ENCODE assay signal across 8 cellular contexts in the genomic region with DNA sequence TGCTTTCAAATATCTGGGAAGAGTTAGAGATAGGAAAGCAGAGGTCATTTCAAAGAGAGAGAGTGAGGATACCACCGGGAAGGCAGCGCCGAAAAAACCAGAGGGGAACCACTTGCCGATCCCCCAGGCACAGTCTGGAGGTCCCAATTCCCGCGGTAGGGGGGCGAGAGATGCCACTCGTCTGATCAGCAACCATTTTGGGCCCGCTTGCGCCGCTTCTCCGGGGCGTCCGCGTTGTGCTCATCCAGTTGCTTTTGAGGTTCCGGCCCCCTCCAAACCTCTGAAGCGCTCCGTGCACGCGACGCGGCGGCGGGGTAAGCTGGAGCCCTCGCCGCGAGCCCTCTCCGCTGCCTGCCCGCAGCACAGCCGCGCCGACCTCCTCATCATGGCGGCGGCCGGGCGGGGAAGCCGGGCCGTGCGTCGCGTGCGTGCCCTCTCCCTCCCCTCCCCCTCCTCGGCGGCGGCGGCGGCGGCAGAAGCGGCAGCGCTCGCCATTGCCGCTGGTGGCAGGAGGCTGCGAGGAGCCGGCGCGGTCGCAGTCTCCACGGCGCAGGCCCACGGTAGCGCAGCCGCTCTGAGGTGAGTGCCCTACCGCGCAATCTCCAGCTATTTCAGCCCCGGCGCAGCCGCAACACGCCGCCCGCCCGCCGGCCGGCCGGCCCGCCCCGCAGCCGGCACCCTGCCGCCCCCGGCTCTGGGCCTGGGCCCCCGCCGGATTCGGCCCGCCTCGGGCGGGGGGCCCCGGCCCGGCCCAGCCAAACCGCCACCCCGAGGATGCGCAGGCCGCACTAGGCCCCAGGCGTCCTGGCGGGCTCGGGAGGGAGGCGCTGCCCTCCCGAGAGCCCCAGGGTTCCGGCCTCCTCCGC. TPM values are rescaled to one million over a fixed set of nuclear protein-coding genes. Genes with fewer than 3 reads are reported as not detected.
DNase-seq lines count a peak whose midpoint lies in the region; ATAC-seq and TF ChIP-seq lines count a peak whose summit lies in the region.

A gene (plus strand): TSS at position 475 of the 866 bp plus-strand sequence. CDS start 45,632 bp downstream, outside the sequence.

- H3K79me2 ChIP-seq in GM23338 (replicated peaks; ENCODE audit: insufficient read depth) (peaks cover 48% of the 10 kb centered on the region), Loucy (ENCODE audit: insufficient read depth, low read length) (peaks cover 70% of the 10 kb centered on the region)

- H4K8ac ChIP-seq in neuronal stem cell (ENCODE audit: low read depth, low read length): peak within 1 kb of the TSS; percentile 29

- peak within 1 kb of the TSS; percentile 59 for H4K91ac ChIP-seq in neuronal stem cell (ENCODE audit: low read depth, low read length, poor library complexity)

- WGBS in neuronal stem cell (ENCODE audit: extremely low coverage in 2 of 2, insufficient read length in 2 of 2, insufficient replicate concordance in 1 of 2), 2 donors: no CpG with 5 or more reads among the region's 98 CpGs

- H3K4me1 Mint-ChIP-seq in GM23338: peaks cover 36% of the 10 kb centered on the region

- peaks cover 8% of the 10 kb centered on the region for H3K79me1 ChIP-seq in neuronal stem cell (ENCODE audit: low read depth, low read length)

- H3K4me1 ChIP-seq in GM23338 (ENCODE audit: insufficient read depth) (peaks cover 23% of the 10 kb centered on the region), Loucy (ENCODE audit: insufficient read depth, low read length, poor library complexity, severe bottlenecking) (peaks cover 51% of the 10 kb centered on the region), SJCRH30 (peaks cover 14% of the 10 kb centered on the region), neuronal stem cell (ENCODE audit: control insufficient read depth in 2 of 2, insufficient read depth in 1 of 2, low read depth in 1 of 2, low read length in 2 of 2) (peaks cover 2 to 15% of the 10 kb centered on the region in 2 donors), subcutaneous abdominal adipose tissue (ENCODE audit: control insufficient read depth in 5 of 5, insufficient read depth in 5 of 5, low read length in 5 of 5) (peaks cover 3 to 38% (median 28%) of the 10 kb centered on the region in 5 donors)

- TF ChIP-seq CTCF in GM23338 (conservative IDR thresholded peaks at IDR 0.05; ENCODE audit: low read depth in 2 of 2) (0 out of 4 replicates have a peak, but pooled peaks of 1 of the 2 experiments have one; percentile 14), Loucy (conservative IDR thresholded peaks at IDR 0.05; ENCODE audit: low read length) (no peak)

- H3K27ac Mint-ChIP-seq in GM23338: peak within 1 kb of the TSS; percentile 90

- H4K20me1 ChIP-seq in GM23338 (replicated peaks; ENCODE audit: insufficient read depth): peaks cover 49% of the 10 kb centered on the region
- H4K20me1 ChIP-seq in Loucy (ENCODE audit: insufficient read depth, low read length, poor library complexity, severe bottlenecking): peaks cover 36% of the 10 kb centered on the region

- no peaks in the 10 kb centered on the region for H3K9me2 ChIP-seq in GM23338 (ENCODE audit: insufficient read depth)
- H3K9me2 ChIP-seq in Loucy (replicated peaks; ENCODE audit: low read depth, low read length): no peaks in the 10 kb centered on the region

- H3K4me2 ChIP-seq in GM23338 (peak within 1 kb of the TSS; percentile 98), Loucy (ENCODE audit: low read depth, low read length, poor library complexity, severe bottlenecking) (peak within 1 kb of the TSS; percentile 97), neuronal stem cell (ENCODE audit: insufficient read depth, low read length, poor library complexity, severe bottlenecking) (peak within 1 kb of the TSS; percentile 79)

- H3K27me3 Mint-ChIP-seq in GM23338 (ENCODE audit: insufficient read depth, low read depth, poor library complexity): peaks cover 12% of the 10 kb centered on the region

- H2BK120ac ChIP-seq in neuronal stem cell (ENCODE audit: low read depth, low read length): peak within 1 kb of the TSS; percentile 16

- peak within 1 kb of the TSS; percentile 41 for H2AK5ac ChIP-seq in neuronal stem cell (ENCODE audit: low read depth, low read length)

- DNase-seq in ELR (ENCODE audit: low read depth) (peak; percentile 86), GM23338 (ENCODE audit: low spot score) (peak; percentile 87), SJCRH30 (peak; percentile 91 to 94), foreskin melanocyte (peak; percentile 67), neuronal stem cell (ENCODE audit: low spot score) (peak; percentile 86)
- peak; percentile 87 for DNase-seq in activated gamma-delta T cell treated with anti-CD3 and anti-CD28 coated beads, Interleukin-2, amount 50 U/mL, for 16 hours (ENCODE audit: low read depth)

- no peaks in the 10 kb centered on the region for H3F3A ChIP-seq in GM23338 (replicated peaks; ENCODE audit: low read depth)
- 0 out of 2 replicates have a peak, but pooled peaks cover 6% of the 10 kb centered on the region for H3F3A ChIP-seq in Loucy (ENCODE audit: low read depth)

- H3K14ac ChIP-seq in neuronal stem cell (ENCODE audit: low read length): peak within 1 kb of the TSS; percentile 94

- H3K27ac ChIP-seq in GM23338 (ENCODE audit: low read depth) (peak within 1 kb of the TSS; percentile 97), SJCRH30 (peak within 1 kb of the TSS; percentile 90), neuronal stem cell (replicated peaks; ENCODE audit: low read length) (peak within 1 kb of the TSS; percentile 91), subcutaneous abdominal adipose tissue (ENCODE audit: low read depth, low read length) (peak within 1 kb of the TSS; percentile 90)

- H2BK12ac ChIP-seq in neuronal stem cell (ENCODE audit: low read length): no peak within 1 kb of the TSS

- ATAC-seq in GM23338: peak; percentile 77

- H3K4me3 ChIP-seq in GM23338 (peak within 1 kb of the TSS; percentile 84), Loucy (ENCODE audit: low read length, poor library complexity, severe bottlenecking) (peak within 1 kb of the TSS; percentile 89), SJCRH30 (peak within 1 kb of the TSS; percentile 95), neuronal stem cell (ENCODE audit: low read length in 2 of 2) (peak within 1 kb of the TSS; percentile 82 to 95), subcutaneous abdominal adipose tissue (ENCODE audit: low read depth in 1 of 5, low read length in 5 of 5) (peak within 1 kb of the TSS; percentile 95 to 98 (median 95))

- H2BK15ac ChIP-seq in neuronal stem cell (ENCODE audit: low read length): no peak within 1 kb of the TSS

- H3K27me3 ChIP-seq in GM23338 (ENCODE audit: insufficient read depth) (no peaks in the 10 kb centered on the region), Loucy (ENCODE audit: insufficient read depth, low read length, poor library complexity, severe bottlenecking) (no peaks in the 10 kb centered on the region), SJCRH30 (no peaks in the 10 kb centered on the region), neuronal stem cell (ENCODE audit: control insufficient read depth in 3 of 3, insufficient read depth in 3 of 3, low read depth in 1 of 3, low read length in 3 of 3) (no peaks in the 10 kb centered on the region), subcutaneous abdominal adipose tissue (ENCODE audit: control insufficient read depth in 5 of 5, insufficient read depth in 4 of 5, low read length in 5 of 5) (no peaks in the 10 kb centered on the region)

- H3K23ac ChIP-seq in neuronal stem cell (ENCODE audit: low read depth, low read length, poor library complexity): peak within 1 kb of the TSS; percentile 99

- peak within 1 kb of the TSS; percentile 97; the same call in 1 of the 2 replicates for H2AFZ ChIP-seq in GM23338
- peak within 1 kb of the TSS; percentile 97 for H2AFZ ChIP-seq in Loucy (ENCODE audit: low read length)
- peak within 1 kb of the TSS; percentile 98 for H2AFZ ChIP-seq in neuronal stem cell (ENCODE audit: low read length)

- H2BK5ac ChIP-seq in neuronal stem cell (ENCODE audit: low read length): peak within 1 kb of the TSS; percentile 98

- H3K4ac ChIP-seq in neuronal stem cell (ENCODE audit: low read length): peak within 1 kb of the TSS; percentile 54

- H3K9me3 Mint-ChIP-seq in GM23338: no peaks in the 10 kb centered on the region; the same call in 2 of the 3 replicates

- peak within 1 kb of the TSS; percentile 99 for H3K18ac ChIP-seq in neuronal stem cell (ENCODE audit: low read length)

- no peaks in the 10 kb centered on the region for H3K9me3 ChIP-seq in Loucy (ENCODE audit: insufficient read depth, low read depth, low read length)
- H3K9me3 ChIP-seq in SJCRH30 (replicated peaks): no peaks in the 10 kb centered on the region
- peaks cover 0 to 4% of the 10 kb centered on the region in 2 donors for H3K9me3 ChIP-seq in neuronal stem cell (replicated peaks in 1 of 2; ENCODE audit: control insufficient read depth in 2 of 2, insufficient read depth in 1 of 2, low read depth in 1 of 2, low read length in 2 of 2)
- H3K9me3 ChIP-seq in subcutaneous abdominal adipose tissue (ENCODE audit: control insufficient read depth in 5 of 5, low read length in 5 of 5): no peaks in the 10 kb centered on the region

- no peaks in the 10 kb centered on the region; the same call in 1 of the 2 replicates for H3K36me3 ChIP-seq in GM23338 (ENCODE audit: insufficient read depth)
- H3K36me3 ChIP-seq in Loucy (ENCODE audit: insufficient read depth, low read length): no peaks in the 10 kb centered on the region
- H3K36me3 ChIP-seq in SJCRH30: no peaks in the 10 kb centered on the region
- H3K36me3 ChIP-seq in neuronal stem cell (replicated peaks in 1 of 2; ENCODE audit: control insufficient read depth in 2 of 2, insufficient read depth in 2 of 2, low read length in 2 of 2): peaks cover 11 to 40% of the 10 kb centered on the region in 2 donors
- H3K36me3 ChIP-seq in subcutaneous abdominal adipose tissue (ENCODE audit: control insufficient read depth in 5 of 5, insufficient read depth in 5 of 5, low read length in 5 of 5): peaks cover 0 to 6% (median 3%) of the 10 kb centered on the region in 5 donors

- H3K4me3 Mint-ChIP-seq in GM23338: peak within 1 kb of the TSS; percentile 91

- peaks cover 20% of the 10 kb centered on the region for H3K36me3 Mint-ChIP-seq in GM23338 (ENCODE audit: low read depth)

- H3K9ac ChIP-seq in Loucy (ENCODE audit: low read depth, low read length, poor library complexity, severe bottlenecking) (peak within 1 kb of the TSS; percentile 97), neuronal stem cell (ENCODE audit: low read depth, low read length, poor library complexity) (peak within 1 kb of the TSS; percentile 97), subcutaneous abdominal adipose tissue (ENCODE audit: low read length in 5 of 5) (peak within 1 kb of the TSS; percentile 96 to 99 (median 98))

TF ChIP-seq in GM23338, 12 proteins besides CTCF, POLR2A, EP300 and RAD21 (continues in another document):
- TF ChIP-seq POLR2AphosphoS5 (IDR thresholded peaks at IDR 0.05; ENCODE audit: low read depth): peak; percentile 92
- TF ChIP-seq CREB1 (CRISPR knock-in tag; IDR thresholded peaks at IDR 0.05; ENCODE audit: low read depth): peak; percentile 74

RNA-seq across cellular contexts. Expression of the gene that starts here (rescaled TPM):
- 24.6 and 26.7 TPM in 2 replicates for total RNA-seq in GM23338 (2014; rRNA removed; shearing (Covaris generic))
- polyA plus RNA-seq in GM23338 (2016; fragmentation: Nextera tagmentation; extraction: Ambion mirVana): 4.8 and 5.3 TPM in 2 replicates
- total RNA-seq in SJCRH30 (2014; rRNA removed; shearing (Covaris generic)): 11.8 and 14.0 TPM in 2 replicates
- 14.3 TPM for polyA plus RNA-seq in neuronal stem cell (2013, experiment 1 of 2)
- 14.5 TPM for polyA plus RNA-seq in neuronal stem cell (2013, experiment 2 of 2)

Comparison
In these comparisons a context has a peak if more than half of its experiments do, and no peak if none do; other contexts are left out.
1. Peak in every context shown above with its lines: DNase-seq, ATAC-seq, H3K4me3 ChIP-seq and H3K27ac ChIP-seq.